11 cellular contexts compared by ENCODE assay signal in the genomic region with DNA sequence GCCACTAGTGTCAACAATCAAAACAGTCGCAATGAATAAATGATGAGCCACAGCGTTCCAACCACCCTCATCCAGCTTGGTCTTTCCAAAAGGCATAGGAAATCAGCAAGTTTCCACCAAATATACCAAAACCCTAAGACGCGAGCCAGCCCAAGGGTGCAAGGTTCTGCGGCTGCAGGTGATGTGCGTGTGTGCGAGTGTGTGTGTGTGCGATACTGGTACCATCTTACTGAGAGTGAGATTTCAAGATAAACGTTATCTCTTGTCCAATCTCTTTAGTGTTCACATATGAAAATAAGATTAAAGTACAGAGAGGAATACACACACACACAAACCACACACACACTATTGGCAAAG. TPM values are rescaled to one million over a fixed set of nuclear protein-coding genes. Genes with fewer than 3 reads are reported as not detected.
DNase-seq lines count a peak whose midpoint lies in the region; ATAC-seq and TF ChIP-seq lines count a peak whose summit lies in the region.
"Had no signal": no experiment of that assay in that cellular context is flagged by ENCODE, and none has a peak within 500 bp of the region (broad histone marks: within the 10 kb centered on the region; RNA-seq: fewer than 3 reads in every experiment).

No MANE protein-coding gene starts in this region.

- peaks cover 32% of the 10 kb centered on the region for H3K27me3 Mint-ChIP-seq in stimulated activated memory B cell treated with anti-CD40 and anti-IgM and Interleukin-4, amounts not matched to agents 10 μg/mL and 1 μg/mL and 100 μg/mL, for 72 hours

- H3K9me3 ChIP-seq in prostate gland = no peaks in the 10 kb centered on the region

- H3K4me1 ChIP-seq in prostate gland (replicated peaks) = peaks cover 7% of the 10 kb centered on the region

- TF ChIP-seq POLR2A in prostate gland (IDR thresholded peaks at IDR 0.05) = no peak

- whole genome bisulfite sequencing in prostate gland = 42% methylated on average over 9 of the region's 9 CpGs

- TF ChIP-seq CTCF in AG09309 (IDR thresholded peaks at IDR 0.05; ENCODE audit: control insufficient read depth, insufficient read depth, low read depth, low read length, missing control alignments) = no peak
- peak; percentile 36 for TF ChIP-seq CTCF in VCaP (conservative IDR thresholded peaks at IDR 0.05)
- TF ChIP-seq CTCF in fibroblast of villous mesenchyme (IDR thresholded peaks at IDR 0.05; ENCODE audit: insufficient read depth, low read depth, low read length) = no peak
- TF ChIP-seq CTCF in prostate gland (IDR thresholded peaks at IDR 0.05) = no peak

- no peak for DNase-seq in AG09309 (ENCODE audit: low read depth)
- no peak for DNase-seq in fibroblast of villous mesenchyme (ENCODE audit: low read depth)
- DNase-seq in prostate gland (ENCODE audit: low spot score) = no peak
- DNase-seq in H4 (ENCODE audit: low spot score) = no peak
- DNase-seq in activated CD4-positive, alpha-beta T cell treated with anti-CD3 and anti-CD28 coated beads, Interleukin-2, amount 50 U/mL, for 48 hours = no peak
- no peak for DNase-seq in NCI-H82 treated with DMSO at 0.1 percent for 48 hours (lab: John Stamatoyannopoulos, UW; ENCODE audit: unreplicated experiment)
- DNase-seq: activated CD4-positive, alpha-beta T cell treated with anti-CD3 and anti-CD28 coated beads for 4 hours; activated naive CD8-positive, alpha-beta T cell treated with anti-CD3 and anti-CD28 coated beads, Interleukin-2, amount 10 ng/mL, durations not matched to agents 7 days and 5 days; CD8-positive, alpha-beta T cell had no signal

- no peak overlapping the region for H3K4me3 Mint-ChIP-seq in stimulated activated memory B cell treated with anti-CD40 and anti-IgM and Interleukin-4, amounts not matched to agents 10 μg/mL and 1 μg/mL and 100 μg/mL, for 72 hours
- H3K4me3 Mint-ChIP-seq: activated naive CD8-positive, alpha-beta T cell treated with anti-CD3 and anti-CD28 coated beads, Interleukin-2, amount 10 ng/mL, durations not matched to agents 7 days and 5 days; CD8-positive, alpha-beta T cell had no signal

- H3K36me3 Mint-ChIP-seq in stimulated activated memory B cell treated with anti-CD40 and anti-IgM and Interleukin-4, amounts not matched to agents 10 μg/mL and 1 μg/mL and 100 μg/mL, for 72 hours = no peaks in the 10 kb centered on the region
- H3K36me3 Mint-ChIP-seq: activated naive CD8-positive, alpha-beta T cell treated with anti-CD3 and anti-CD28 coated beads, Interleukin-2, amount 10 ng/mL, durations not matched to agents 7 days and 5 days; CD8-positive, alpha-beta T cell had no signal

- H3K27ac ChIP-seq in VCaP (no peak overlapping the region), prostate gland (peak overlapping the region in 1 of 2 donors; percentile 63)

- no peak for ATAC-seq in stimulated activated memory B cell treated with anti-CD40 and anti-IgM and Interleukin-4, amounts not matched to agents 10 μg/mL and 1 μg/mL and 100 μg/mL, for 72 hours
- ATAC-seq: CD8-positive, alpha-beta T cell had no signal

- H3K27ac Mint-ChIP-seq in stimulated activated memory B cell treated with anti-CD40 and anti-IgM and Interleukin-4, amounts not matched to agents 10 μg/mL and 1 μg/mL and 100 μg/mL, for 72 hours = no peak overlapping the region
- H3K27ac Mint-ChIP-seq: activated naive CD8-positive, alpha-beta T cell treated with anti-CD3 and anti-CD28 coated beads, Interleukin-2, amount 10 ng/mL, durations not matched to agents 7 days and 5 days; CD8-positive, alpha-beta T cell had no signal

- peak overlapping the region; percentile 97 for H3K4me3 ChIP-seq in AG09309 (ENCODE audit: control insufficient read depth, low read depth, low read length)
- peak overlapping the region; percentile 58 for H3K4me3 ChIP-seq in fibroblast of villous mesenchyme (ENCODE audit: low read depth, low read length)
- H3K4me3 ChIP-seq in prostate gland = peak overlapping the region; percentile 35 to 46

- H3K36me3 ChIP-seq in prostate gland = no peaks in the 10 kb centered on the region

- H3K9me3 Mint-ChIP-seq in stimulated activated memory B cell treated with anti-CD40 and anti-IgM and Interleukin-4, amounts not matched to agents 10 μg/mL and 1 μg/mL and 100 μg/mL, for 72 hours = no peaks in the 10 kb centered on the region
- H3K9me3 Mint-ChIP-seq: activated naive CD8-positive, alpha-beta T cell treated with anti-CD3 and anti-CD28 coated beads, Interleukin-2, amount 10 ng/mL, durations not matched to agents 7 days and 5 days had no signal

- H3K27me3 ChIP-seq in prostate gland (replicated peaks; ENCODE audit: insufficient read depth) = no peaks in the 10 kb centered on the region

- H3K4me1 Mint-ChIP-seq in stimulated activated memory B cell treated with anti-CD40 and anti-IgM and Interleukin-4, amounts not matched to agents 10 μg/mL and 1 μg/mL and 100 μg/mL, for 72 hours = peaks cover 6% of the 10 kb centered on the region
- H3K4me1 Mint-ChIP-seq: activated naive CD8-positive, alpha-beta T cell treated with anti-CD3 and anti-CD28 coated beads, Interleukin-2, amount 10 ng/mL, durations not matched to agents 7 days and 5 days had no signal

- intact Hi-C loops in prostate gland (cut with DNase I) = no loop called here

RNA-seq across cellular contexts. Expression of gene TRPC4, which starts 0.9 kb away (rescaled TPM):
- total RNA-seq in fibroblast of villous mesenchyme (28.3 and 37.6 TPM in 2 replicates), prostate gland (1 to 10 TPM; 2.4 to 4.0 TPM)
- 0.41 and 1.3 TPM in 2 replicates for total RNA-seq in H4 (2014; rRNA removed; shearing (Covaris generic))
- total RNA-seq: activated naive CD8-positive, alpha-beta T cell treated with anti-CD3 and anti-CD28 coated beads, Interleukin-2, amount 10 ng/mL, durations not matched to agents 7 days and 5 days; CD8-positive, alpha-beta T cell had no signal

Comparison
In these comparisons a context has a peak if more than half of its experiments do, and no peak if none do; other contexts are left out.
1. H3K4me3 ChIP-seq: peak in every context shown above with its lines; median percentile 97 in AG09309; 58 in fibroblast of villous mesenchyme; 40 in prostate gland.